17 cellular contexts compared by ENCODE assay signal in genomic region chr9:133705576-133705975, GRCh38. TPM values are rescaled to one million over a fixed set of nuclear protein-coding genes. Genes with fewer than 3 reads are reported as not detected.
"Had no signal": no experiment of that assay in that cellular context is flagged by ENCODE, and none has a peak within 500 bp of the region (broad histone marks: within the 10 kb centered on the region; RNA-seq: fewer than 3 reads in every experiment).

No MANE protein-coding gene starts in this region.

- H3K4me3 ChIP-seq: cardiac muscle cell, left lung, pancreas, tibial artery, uterus had no signal

- H3K4me1 ChIP-seq: foreskin keratinocyte, pancreas, uterus had no signal

- DNase-seq: activated CD4-positive, alpha-beta memory T cell treated with anti-CD3 and anti-CD28 coated beads for 36 hours; activated CD4-positive, alpha-beta T cell treated with anti-CD3 and anti-CD28 coated beads for 1 hour; activated naive CD8-positive, alpha-beta T cell treated with anti-CD3 and anti-CD28 coated beads, Interleukin-2, amount 50 U/mL, for 24 hours; activated T-cell treated with anti-CD3 and anti-CD28 coated beads, Interleukin-2, amount 50 U/mL, for 48 hours; foreskin keratinocyte; head of caudate nucleus; left lung; mesendoderm; T-helper 2 cell; uterus had no signal

- H3K9me3 Mint-ChIP-seq: activated CD4-positive, alpha-beta memory T cell treated with anti-CD3 and anti-CD28 coated beads for 36 hours; activated naive CD8-positive, alpha-beta T cell treated with anti-CD3 and anti-CD28 coated beads, Interleukin-2, amount 50 U/mL, for 24 hours; neural crest cell had no signal

- H3K4me3 Mint-ChIP-seq: activated CD4-positive, alpha-beta memory T cell treated with anti-CD3 and anti-CD28 coated beads for 36 hours; activated naive CD8-positive, alpha-beta T cell treated with anti-CD3 and anti-CD28 coated beads, Interleukin-2, amount 50 U/mL, for 24 hours; neural crest cell had no signal

- H3K27ac Mint-ChIP-seq: activated CD4-positive, alpha-beta memory T cell treated with anti-CD3 and anti-CD28 coated beads for 36 hours had no signal

- H3K27ac ChIP-seq: cardiac muscle cell, foreskin keratinocyte, left lung, pancreas, tibial artery, uterus had no signal

- H3K27me3 ChIP-seq: cardiac muscle cell, pancreas, uterus had no signal

- H3K9me3 ChIP-seq: left lung, pancreas, tibial artery, uterus had no signal

- ATAC-seq: activated naive CD8-positive, alpha-beta T cell treated with anti-CD3 and anti-CD28 coated beads, Interleukin-2, amount 50 U/mL, for 24 hours; foreskin keratinocyte; left lung; pancreas had no signal

- FAIRE-seq: colon, endothelial cell of umbilical vein, islet of Langerhans, pancreas had no signal

- H3K27me3 Mint-ChIP-seq: activated CD4-positive, alpha-beta memory T cell treated with anti-CD3 and anti-CD28 coated beads for 36 hours had no signal

- H3K4me1 Mint-ChIP-seq: neural crest cell had no signal

- H3K36me3 Mint-ChIP-seq: activated CD4-positive, alpha-beta memory T cell treated with anti-CD3 and anti-CD28 coated beads for 36 hours had no signal

- H3K36me3 ChIP-seq: cardiac muscle cell, left lung, pancreas, tibial artery, uterus had no signal

RNA-seq across cellular contexts. Expression of gene SARDH, which starts 32.6 kb away (rescaled TPM):
- total RNA-seq: foreskin keratinocyte had no signal
